Comparison of ENCODE assay signal across 13 cellular contexts in the genomic region with DNA sequence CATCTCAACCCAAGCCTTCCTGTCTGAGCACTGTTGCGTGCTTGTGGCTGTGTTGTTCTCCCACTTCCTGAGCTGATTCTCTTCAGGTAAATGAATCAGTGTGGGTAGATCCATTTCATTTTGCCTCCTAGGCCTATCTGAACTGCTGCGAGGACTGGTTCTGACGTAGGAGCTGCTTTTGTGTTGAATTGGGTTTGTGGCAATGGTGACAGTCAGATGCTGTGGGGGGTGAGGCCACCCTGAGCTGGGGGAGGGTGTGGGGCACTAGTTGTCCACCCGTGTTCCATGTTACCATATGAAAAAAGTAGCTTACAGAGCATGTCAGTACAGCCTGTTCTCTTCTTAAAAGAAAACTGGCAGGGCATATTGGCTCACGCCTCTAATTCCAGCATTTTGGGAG.
"Had no signal": no experiment of that assay in that cellular context is flagged by ENCODE, and none has a peak within 500 bp of the region (broad histone marks: within the 10 kb centered on the region; RNA-seq: fewer than 3 reads in every experiment).

No MANE protein-coding gene starts in this region.

- H3K4me3 ChIP-seq: breast epithelium, dorsolateral prefrontal cortex, esophagus muscularis mucosa, neural progenitor cell, pancreas, stomach, tibial nerve, vagina had no signal

- ATAC-seq: pancreas had no signal

- H3K4me3 Mint-ChIP-seq: neural progenitor cell had no signal

- H3K27ac Mint-ChIP-seq: neural progenitor cell had no signal

- H3K27ac ChIP-seq: breast epithelium, dorsolateral prefrontal cortex, esophagus muscularis mucosa, neural progenitor cell, pancreas, stomach, vagina, VCaP had no signal

- H3K27me3 ChIP-seq: breast epithelium, esophagus muscularis mucosa, neural progenitor cell, pancreas, stomach, tibial nerve, vagina had no signal

- DNase-seq: activated CD4-positive, alpha-beta T cell treated with anti-CD3 and anti-CD28 coated beads for 4 hours; activated gamma-delta T cell treated with Interleukin-2 at 50 U/mL for 16 hours; dorsolateral prefrontal cortex; glutamatergic neuron; pancreas; stimulated activated CD4-positive, alpha-beta T cell treated with anti-CD3 and anti-CD28 coated beads, Interleukin-12 subunit alpha, Interleukin-12 subunit beta, amount 100 ng/mL, for 4 hours; stomach had no signal

- H3K36me3 ChIP-seq: breast epithelium, esophagus muscularis mucosa, neural progenitor cell, pancreas, vagina had no signal

- H3K9me3 ChIP-seq: breast epithelium, esophagus muscularis mucosa, pancreas, stomach, tibial nerve, vagina had no signal

- H3K4me1 ChIP-seq: breast epithelium, neural progenitor cell, pancreas, vagina had no signal
